Comparison of ENCODE assay signal across 1 cellular context in genomic region chr1:1037366-1038327, GRCh38.
A peak's percentile ranks its signal among the peaks of the same experiment; 100 is the strongest.
TF ChIP-seq lines count a peak whose summit lies in the region.

No MANE protein-coding gene starts in this region.

TF ChIP-seq in HepG2, 621 proteins besides CTCF, POLR2A, EP300 and RAD21 (continued from another document and continues in another):
- peak; percentile 83 for TF ChIP-seq ARID4A (CRISPR knock-in tag; IDR thresholded peaks at IDR 0.05; ENCODE audit: borderline replicate concordance)
- TF ChIP-seq ZNF251 (CRISPR knock-in tag; IDR thresholded peaks at IDR 0.05): no peak
- TF ChIP-seq, protein P1, sequence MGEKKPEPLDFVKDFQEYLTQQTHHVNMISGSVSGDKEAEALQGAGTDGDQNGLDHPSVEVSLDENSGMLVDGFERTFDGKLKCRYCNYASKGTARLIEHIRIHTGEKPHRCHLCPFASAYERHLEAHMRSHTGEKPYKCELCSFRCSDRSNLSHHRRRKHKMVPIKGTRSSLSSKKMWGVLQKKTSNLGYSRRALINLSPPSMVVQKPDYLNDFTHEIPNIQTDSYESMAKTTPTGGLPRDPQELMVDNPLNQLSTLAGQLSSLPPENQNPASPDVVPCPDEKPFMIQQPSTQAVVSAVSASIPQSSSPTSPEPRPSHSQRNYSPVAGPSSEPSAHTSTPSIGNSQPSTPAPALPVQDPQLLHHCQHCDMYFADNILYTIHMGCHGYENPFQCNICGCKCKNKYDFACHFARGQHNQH (CRISPR knock-in tag; IDR thresholded peaks at IDR 0.05): no peak
- TF ChIP-seq, protein P2, sequence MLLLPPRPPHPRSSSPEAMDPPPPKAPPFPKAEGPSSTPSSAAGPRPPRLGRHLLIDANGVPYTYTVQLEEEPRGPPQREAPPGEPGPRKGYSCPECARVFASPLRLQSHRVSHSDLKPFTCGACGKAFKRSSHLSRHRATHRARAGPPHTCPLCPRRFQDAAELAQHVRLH (CRISPR knock-in tag; IDR thresholded peaks at IDR 0.05; ENCODE audit: borderline replicate concordance, low read depth): peak; percentile 69; the same call in 1 of the 2 replicates
- TF ChIP-seq POGK (CRISPR knock-in tag; conservative IDR thresholded peaks at IDR 0.05): no peak
- TF ChIP-seq KDM1A (CRISPR knock-in tag; IDR thresholded peaks at IDR 0.05): no peak
- no peak for TF ChIP-seq ZNF337 (CRISPR knock-in tag; IDR thresholded peaks at IDR 0.05; ENCODE audit: borderline replicate concordance, low read depth)
- TF ChIP-seq USF2 (IDR thresholded peaks at IDR 0.05; ENCODE audit: low read depth, low read length): no peak
- no peak for TF ChIP-seq USF2 (CRISPR knock-in tag; IDR thresholded peaks at IDR 0.05; ENCODE audit: borderline replicate concordance)
- no peak for TF ChIP-seq ZNF562 (CRISPR knock-in tag; IDR thresholded peaks at IDR 0.05; ENCODE audit: borderline replicate concordance)
- no peak for TF ChIP-seq CBX5 (CRISPR knock-in tag; IDR thresholded peaks at IDR 0.05; ENCODE audit: borderline replicate concordance)
- no peak for TF ChIP-seq SMAD3 (CRISPR knock-in tag; IDR thresholded peaks at IDR 0.05)
- TF ChIP-seq ZFP82 (CRISPR knock-in tag; IDR thresholded peaks at IDR 0.05; ENCODE audit: borderline replicate concordance): no peak
- TF ChIP-seq, protein P3, sequence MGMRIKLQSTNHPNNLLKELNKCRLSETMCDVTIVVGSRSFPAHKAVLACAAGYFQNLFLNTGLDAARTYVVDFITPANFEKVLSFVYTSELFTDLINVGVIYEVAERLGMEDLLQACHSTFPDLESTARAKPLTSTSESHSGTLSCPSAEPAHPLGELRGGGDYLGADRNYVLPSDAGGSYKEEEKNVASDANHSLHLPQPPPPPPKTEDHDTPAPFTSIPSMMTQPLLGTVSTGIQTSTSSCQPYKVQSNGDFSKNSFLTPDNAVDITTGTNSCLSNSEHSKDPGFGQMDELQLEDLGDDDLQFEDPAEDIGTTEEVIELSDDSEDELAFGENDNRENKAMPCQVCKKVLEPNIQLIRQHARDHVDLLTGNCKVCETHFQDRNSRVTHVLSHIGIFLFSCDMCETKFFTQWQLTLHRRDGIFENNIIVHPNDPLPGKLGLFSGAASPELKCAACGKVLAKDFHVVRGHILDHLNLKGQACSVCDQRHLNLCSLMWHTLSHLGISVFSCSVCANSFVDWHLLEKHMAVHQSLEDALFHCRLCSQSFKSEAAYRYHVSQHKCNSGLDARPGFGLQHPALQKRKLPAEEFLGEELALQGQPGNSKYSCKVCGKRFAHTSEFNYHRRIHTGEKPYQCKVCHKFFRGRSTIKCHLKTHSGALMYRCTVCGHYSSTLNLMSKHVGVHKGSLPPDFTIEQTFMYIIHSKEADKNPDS (CRISPR knock-in tag; IDR thresholded peaks at IDR 0.05): 0 out of 2 replicates have a peak, but pooled peaks have one; percentile 60
- TF ChIP-seq TARDBP (CRISPR knock-in tag; IDR thresholded peaks at IDR 0.05): peak; percentile 72; the same call in 1 of the 2 replicates
- no peak for TF ChIP-seq FOXO1 (CRISPR knock-in tag; IDR thresholded peaks at IDR 0.05)
- peak; percentile 83 for TF ChIP-seq NR2C2 (CRISPR knock-in tag; IDR thresholded peaks at IDR 0.05; ENCODE audit: borderline replicate concordance)
- TF ChIP-seq DZIP1 (CRISPR knock-in tag; IDR thresholded peaks at IDR 0.05): no peak
- peak; percentile 68; the same call in 1 of the 2 replicates for TF ChIP-seq ZNF343 (CRISPR knock-in tag; IDR thresholded peaks at IDR 0.05)
- no peak for TF ChIP-seq ZMAT3 (CRISPR knock-in tag; conservative IDR thresholded peaks at IDR 0.05)
- TF ChIP-seq ZNF10 (CRISPR knock-in tag; IDR thresholded peaks at IDR 0.05; ENCODE audit: borderline replicate concordance, low read depth): no peak
- TF ChIP-seq MAX (IDR thresholded peaks at IDR 0.05): no peak
- TF ChIP-seq, protein P4, sequence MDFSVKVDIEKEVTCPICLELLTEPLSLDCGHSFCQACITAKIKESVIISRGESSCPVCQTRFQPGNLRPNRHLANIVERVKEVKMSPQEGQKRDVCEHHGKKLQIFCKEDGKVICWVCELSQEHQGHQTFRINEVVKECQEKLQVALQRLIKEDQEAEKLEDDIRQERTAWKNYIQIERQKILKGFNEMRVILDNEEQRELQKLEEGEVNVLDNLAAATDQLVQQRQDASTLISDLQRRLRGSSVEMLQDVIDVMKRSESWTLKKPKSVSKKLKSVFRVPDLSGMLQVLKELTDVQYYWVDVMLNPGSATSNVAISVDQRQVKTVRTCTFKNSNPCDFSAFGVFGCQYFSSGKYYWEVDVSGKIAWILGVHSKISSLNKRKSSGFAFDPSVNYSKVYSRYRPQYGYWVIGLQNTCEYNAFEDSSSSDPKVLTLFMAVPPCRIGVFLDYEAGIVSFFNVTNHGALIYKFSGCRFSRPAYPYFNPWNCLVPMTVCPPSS (IDR thresholded peaks at IDR 0.05): no peak
- TF ChIP-seq ZNF335 (CRISPR knock-in tag; IDR thresholded peaks at IDR 0.05): no peak
- no peak for TF ChIP-seq KAT7 (CRISPR knock-in tag; IDR thresholded peaks at IDR 0.05; ENCODE audit: borderline replicate concordance)
- TF ChIP-seq DDIT3 (CRISPR knock-in tag; IDR thresholded peaks at IDR 0.05): no peak
- TF ChIP-seq TBL1XR1 (IDR thresholded peaks at IDR 0.05; ENCODE audit: borderline replicate concordance, low read length, partially characterized antibody): no peak
- TF ChIP-seq SOX13 (IDR thresholded peaks at IDR 0.05): no peak
- TF ChIP-seq SOX13 (CRISPR knock-in tag; conservative IDR thresholded peaks at IDR 0.05 in 1 of 2, IDR thresholded peaks at IDR 0.05 in 1 of 2): no peak; a peak in 1 of 4 replicates
- TF ChIP-seq ZNF24 (IDR thresholded peaks at IDR 0.05): no peak
- no peak for TF ChIP-seq PLRG1 (conservative IDR thresholded peaks at IDR 0.05)
- no peak for TF ChIP-seq PHF8 (CRISPR knock-in tag; IDR thresholded peaks at IDR 0.05)
- no peak for TF ChIP-seq ZNF747 (CRISPR knock-in tag; IDR thresholded peaks at IDR 0.05; ENCODE audit: borderline replicate concordance)
- no peak for TF ChIP-seq CERS6 (CRISPR knock-in tag; IDR thresholded peaks at IDR 0.05)
- no peak for TF ChIP-seq SIX1 (CRISPR knock-in tag; IDR thresholded peaks at IDR 0.05; ENCODE audit: borderline replicate concordance)
- no peak for TF ChIP-seq FOXA1 (IDR thresholded peaks at IDR 0.05)
- no peak for TF ChIP-seq FOXA1 (CRISPR knock-in tag; IDR thresholded peaks at IDR 0.05)
- TF ChIP-seq MAZ (IDR thresholded peaks at IDR 0.05; ENCODE audit: borderline replicate concordance, low read depth, low read length): peak; percentile 29; the same call in 1 of the 2 replicates
- TF ChIP-seq MAZ (CRISPR knock-in tag; IDR thresholded peaks at IDR 0.05; ENCODE audit: low read depth): peak; percentile 39; the same call in 1 of the 2 replicates
- TF ChIP-seq SNRNP70 (IDR thresholded peaks at IDR 0.05; ENCODE audit: low read depth, low read length): no peak
- no peak for TF ChIP-seq PHF20 (CRISPR knock-in tag; IDR thresholded peaks at IDR 0.05)
- no peak for TF ChIP-seq CHD4 (IDR thresholded peaks at IDR 0.05; ENCODE audit: borderline replicate concordance, low read length)
- no peak for TF ChIP-seq THYN1 (CRISPR knock-in tag; IDR thresholded peaks at IDR 0.05; ENCODE audit: borderline replicate concordance, low read depth)
- TF ChIP-seq, protein P5, sequence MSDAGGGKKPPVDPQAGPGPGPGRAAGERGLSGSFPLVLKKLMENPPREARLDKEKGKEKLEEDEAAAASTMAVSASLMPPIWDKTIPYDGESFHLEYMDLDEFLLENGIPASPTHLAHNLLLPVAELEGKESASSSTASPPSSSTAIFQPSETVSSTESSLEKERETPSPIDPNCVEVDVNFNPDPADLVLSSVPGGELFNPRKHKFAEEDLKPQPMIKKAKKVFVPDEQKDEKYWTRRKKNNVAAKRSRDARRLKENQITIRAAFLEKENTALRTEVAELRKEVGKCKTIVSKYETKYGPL (CRISPR knock-in tag; IDR thresholded peaks at IDR 0.05): no peak
- no peak for TF ChIP-seq ZNF264 (CRISPR knock-in tag; IDR thresholded peaks at IDR 0.05)
- no peak for TF ChIP-seq FOXP1 (IDR thresholded peaks at IDR 0.05)
- TF ChIP-seq FOXP1 (CRISPR knock-in tag; IDR thresholded peaks at IDR 0.05): no peak
- TF ChIP-seq NR2F6 (IDR thresholded peaks at IDR 0.05): peak; percentile 64
- peak; percentile 57; the same call in 1 of the 2 replicates for TF ChIP-seq NR2F6 (CRISPR knock-in tag; IDR thresholded peaks at IDR 0.05)
- TF ChIP-seq HNRNPLL (IDR thresholded peaks at IDR 0.05; ENCODE audit: low read depth, low read length, poor library complexity, severe bottlenecking): no peak
